Comparison of ENCODE assay signal across 6 cellular contexts in genomic region chr22:17719911-17720310, GRCh38.
"Had no signal": no experiment of that assay in that cellular context is flagged by ENCODE, and none has a peak within 500 bp of the region (broad histone marks: within the 10 kb centered on the region; RNA-seq: fewer than 3 reads in every experiment).

No MANE protein-coding gene starts in this region.

- H3K4me3 ChIP-seq: GM23248, HAP-1 had no signal

- H3K9ac ChIP-seq: GM23248 had no signal

- H3K27ac ChIP-seq: GM23248 had no signal

- H3K9me3 ChIP-seq: HAP-1 had no signal

- H3K4me1 ChIP-seq: HAP-1 had no signal

- H3K27me3 Mint-ChIP-seq: IgD-negative memory B cell had no signal

- DNase-seq: GM23248, HFFc6, KG1 had no signal

- H3K27ac Mint-ChIP-seq: HFFc6, IgD-negative memory B cell had no signal

- H3K36me3 ChIP-seq: HAP-1 had no signal

- H3K9me3 Mint-ChIP-seq: HFFc6, IgD-negative memory B cell had no signal

- H3K4me3 Mint-ChIP-seq: HFFc6, IgD-negative memory B cell had no signal

- H2AFZ ChIP-seq: GM23248 had no signal

- ATAC-seq: HCT116 had no signal
